In the genomic region with DNA sequence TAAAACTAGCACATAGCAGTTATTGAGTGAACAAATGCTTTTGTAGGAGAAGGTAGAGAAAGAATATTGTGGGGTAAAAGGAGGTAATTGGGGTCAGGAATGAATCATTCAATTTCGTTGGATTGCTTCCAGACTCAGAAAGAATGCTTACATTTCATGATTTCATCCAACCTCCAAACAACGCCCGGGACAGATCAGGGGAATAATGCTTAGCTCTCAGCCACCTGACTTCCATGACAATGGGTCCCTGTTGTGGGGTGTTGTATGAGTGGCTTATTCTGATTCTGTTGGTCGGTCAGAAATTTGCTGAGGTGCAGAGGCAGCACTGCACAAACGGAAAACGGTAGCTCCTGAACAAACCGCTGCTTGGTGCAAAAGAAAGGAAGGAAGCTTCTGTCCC, we compare ENCODE assay signal across 1 cellular context.
TF ChIP-seq lines count a peak whose summit lies in the region.

No MANE protein-coding gene starts in this region.

TF ChIP-seq in GM12878, 131 proteins besides CTCF, POLR2A, EP300 and RAD21:
- TF ChIP-seq, protein P1, sequence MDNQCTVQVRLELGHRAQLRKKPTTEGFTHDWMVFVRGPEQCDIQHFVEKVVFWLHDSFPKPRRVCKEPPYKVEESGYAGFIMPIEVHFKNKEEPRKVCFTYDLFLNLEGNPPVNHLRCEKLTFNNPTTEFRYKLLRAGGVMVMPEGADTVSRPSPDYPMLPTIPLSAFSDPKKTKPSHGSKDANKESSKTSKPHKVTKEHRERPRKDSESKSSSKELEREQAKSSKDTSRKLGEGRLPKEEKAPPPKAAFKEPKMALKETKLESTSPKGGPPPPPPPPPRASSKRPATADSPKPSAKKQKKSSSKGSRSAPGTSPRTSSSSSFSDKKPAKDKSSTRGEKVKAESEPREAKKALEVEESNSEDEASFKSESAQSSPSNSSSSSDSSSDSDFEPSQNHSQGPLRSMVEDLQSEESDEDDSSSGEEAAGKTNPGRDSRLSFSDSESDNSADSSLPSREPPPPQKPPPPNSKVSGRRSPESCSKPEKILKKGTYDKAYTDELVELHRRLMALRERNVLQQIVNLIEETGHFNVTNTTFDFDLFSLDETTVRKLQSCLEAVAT (IDR thresholded peaks at IDR 0.05) = peak; percentile 89
- TF ChIP-seq POLR2AphosphoS5 (IDR thresholded peaks at IDR 0.05; ENCODE audit: low read length) (no peak), ZNF24 (IDR thresholded peaks at IDR 0.05) (0 out of 2 replicates have a peak, but pooled peaks have one; percentile 31)
